In the genomic region with DNA sequence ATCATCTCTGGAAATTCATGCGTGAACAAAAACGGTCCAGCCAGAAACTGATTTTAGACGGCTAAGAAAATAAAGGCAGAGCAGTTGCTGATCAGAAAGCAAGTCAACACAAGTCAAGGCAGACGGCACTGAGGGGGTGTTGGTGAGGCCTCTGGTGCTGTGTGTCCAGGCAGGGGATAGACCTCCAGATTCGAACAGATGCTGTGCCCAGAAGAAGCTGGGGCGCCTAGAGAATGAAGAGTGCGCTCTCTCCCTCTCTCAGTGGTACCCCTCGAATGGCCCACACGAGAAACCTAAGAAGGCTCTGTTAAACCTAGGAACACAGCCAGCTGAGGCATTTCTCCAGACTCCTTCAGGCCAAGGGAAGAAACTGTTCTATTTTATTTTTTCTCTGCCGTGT, we compare ENCODE assay signal across 25 cellular contexts.
"Had no signal": no experiment of that assay in that cellular context is flagged by ENCODE, and none has a peak within 500 bp of the region (broad histone marks: within the 10 kb centered on the region; RNA-seq: fewer than 3 reads in every experiment).

No MANE protein-coding gene starts in this region.

- DNase-seq: activated CD4-positive, alpha-beta memory T cell treated with anti-CD3 and anti-CD28 coated beads, Interleukin-2, amount 10 ng/mL, durations not matched to agents 7 days and 5 days; activated CD4-positive, alpha-beta T cell treated with anti-CD3 and anti-CD28 coated beads for 36 hours; activated CD4-positive, alpha-beta T cell treated with anti-CD3 and anti-CD28 coated beads, Interleukin-2, amount 50 U/mL, for 1 hour; activated gamma-delta T cell; activated naive CD4-positive, alpha-beta T cell treated with anti-CD3 and anti-CD28 coated beads for 36 hours; activated T-cell treated with anti-CD3 and anti-CD28 coated beads for 4 hours; activated T-cell treated with anti-CD3 and anti-CD28 coated beads, Interleukin-2, amount 50 U/mL, for 48 hours; amygdala; caudate nucleus; Kasumi-1; KBM-7; NCI-H1048; NCI-H146; NCI-H187 treated with DMSO at 0.1 percent for 48 hours; NCI-H2081 treated with DMSO at 0.1 percent for 48 hours; NCI-H2171; NCI-H2227 treated with DMSO at 0.1 percent for 48 hours; NCI-H526; NCI-H774; T-helper 1 cell had no signal

- H3K4me3 ChIP-seq: SK-N-MC had no signal

- H3K36me3 Mint-ChIP-seq: activated naive CD8-positive, alpha-beta T cell had no signal

- H3K27me3 Mint-ChIP-seq: activated CD4-positive, alpha-beta memory T cell treated with anti-CD3 and anti-CD28 coated beads, Interleukin-2, amount 10 ng/mL, durations not matched to agents 7 days and 5 days had no signal

- H3K4me3 Mint-ChIP-seq: activated CD4-positive, alpha-beta memory T cell treated with anti-CD3 and anti-CD28 coated beads, Interleukin-2, amount 10 ng/mL, durations not matched to agents 7 days and 5 days; activated CD4-positive, alpha-beta T cell treated with anti-CD3 and anti-CD28 coated beads for 36 hours; activated naive CD4-positive, alpha-beta T cell treated with anti-CD3 and anti-CD28 coated beads for 36 hours; activated naive CD8-positive, alpha-beta T cell; activated T-helper 17 cell treated with anti-CD3 and anti-CD28 coated beads, Interleukin-2, amount 50 U/mL, for 72 hours had no signal

- H3K9me3 Mint-ChIP-seq: activated CD4-positive, alpha-beta memory T cell treated with anti-CD3 and anti-CD28 coated beads, Interleukin-2, amount 10 ng/mL, durations not matched to agents 7 days and 5 days; activated naive CD4-positive, alpha-beta T cell treated with anti-CD3 and anti-CD28 coated beads for 36 hours; activated T-helper 17 cell treated with anti-CD3 and anti-CD28 coated beads, Interleukin-2, amount 50 U/mL, for 72 hours had no signal

- H3K27ac Mint-ChIP-seq: activated CD4-positive, alpha-beta memory T cell treated with anti-CD3 and anti-CD28 coated beads, Interleukin-2, amount 10 ng/mL, durations not matched to agents 7 days and 5 days; activated CD4-positive, alpha-beta T cell treated with anti-CD3 and anti-CD28 coated beads for 36 hours; activated naive CD4-positive, alpha-beta T cell treated with anti-CD3 and anti-CD28 coated beads for 36 hours; activated naive CD8-positive, alpha-beta T cell; activated T-helper 17 cell treated with anti-CD3 and anti-CD28 coated beads, Interleukin-2, amount 50 U/mL, for 72 hours had no signal

- FAIRE-seq: astrocyte had no signal

- H3K27ac ChIP-seq: SK-N-MC, VCaP had no signal

- H3K4me1 Mint-ChIP-seq: activated CD4-positive, alpha-beta memory T cell treated with anti-CD3 and anti-CD28 coated beads, Interleukin-2, amount 10 ng/mL, durations not matched to agents 7 days and 5 days; activated CD4-positive, alpha-beta T cell treated with anti-CD3 and anti-CD28 coated beads for 36 hours; activated T-helper 17 cell treated with anti-CD3 and anti-CD28 coated beads, Interleukin-2, amount 50 U/mL, for 72 hours had no signal

- ATAC-seq: activated CD4-positive, alpha-beta T cell treated with anti-CD3 and anti-CD28 coated beads for 36 hours; activated T-helper 17 cell treated with anti-CD3 and anti-CD28 coated beads, Interleukin-2, amount 50 U/mL, for 72 hours had no signal
